Comparison of ENCODE assay signal across 8 cellular contexts in the genomic region with DNA sequence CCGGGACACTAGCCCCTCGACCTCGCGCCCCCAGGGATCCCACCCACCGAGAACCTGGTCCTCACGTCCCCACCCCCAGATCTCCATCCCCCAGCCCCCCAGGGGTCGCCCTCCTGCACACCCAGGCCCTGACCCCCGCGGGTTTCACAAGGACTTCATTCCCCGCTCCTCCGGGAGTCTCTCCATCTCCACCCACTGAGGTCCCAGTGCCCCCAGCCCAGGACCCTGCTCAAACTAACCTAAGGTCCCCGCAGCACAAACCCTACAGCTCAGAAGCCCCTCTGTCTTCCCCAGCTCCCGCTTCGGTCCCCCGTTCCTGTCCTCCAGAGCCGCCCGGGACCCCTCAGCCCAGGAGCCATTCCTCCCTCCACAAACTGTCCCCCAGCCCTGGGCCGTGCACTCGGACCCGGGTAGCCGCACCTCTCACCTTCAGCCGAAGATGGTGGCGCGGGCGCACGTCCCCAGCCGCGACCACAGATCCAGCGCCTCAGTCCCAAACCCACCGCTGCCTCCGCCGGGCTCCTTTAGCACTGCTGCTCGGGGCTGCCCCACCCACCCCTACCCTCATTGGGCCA. TPM values are rescaled to one million over a fixed set of nuclear protein-coding genes. Genes with fewer than 3 reads are reported as not detected.
DNase-seq lines count a peak whose midpoint lies in the region; ATAC-seq and TF ChIP-seq lines count a peak whose summit lies in the region.

A gene (minus strand): TSS at position 499 of the 575 bp plus-strand sequence. CDS start 7,479 bp downstream, outside the sequence.

- H3K9me3 ChIP-seq in RWPE2 (ENCODE audit: severe bottlenecking): no peaks in the 10 kb centered on the region
- no peaks in the 10 kb centered on the region for H3K9me3 ChIP-seq in esophagus muscularis mucosa

- H3K36me3 ChIP-seq in RWPE2 (ENCODE audit: low read depth): no peaks in the 10 kb centered on the region
- no peaks in the 10 kb centered on the region for H3K36me3 ChIP-seq in esophagus muscularis mucosa

- peak within 1 kb of the TSS; percentile 100 for H3K4me3 Mint-ChIP-seq in neural crest cell

- H3K27ac Mint-ChIP-seq in neural crest cell (ENCODE audit: unreplicated experiment): peak within 1 kb of the TSS; percentile 99

- TF ChIP-seq POLR2A in esophagus muscularis mucosa (IDR thresholded peaks at IDR 0.05; ENCODE audit: low read depth): no peak

- H3K27me3 ChIP-seq in RWPE2 (ENCODE audit: insufficient read depth, poor library complexity, severe bottlenecking) (no peaks in the 10 kb centered on the region), esophagus muscularis mucosa (peaks cover 0 to 2% (median 0%) of the 10 kb centered on the region in 4 donors)

- H3K9me3 Mint-ChIP-seq in neural crest cell: no peaks in the 10 kb centered on the region

- H3K27me3 Mint-ChIP-seq in neural crest cell (ENCODE audit: low read depth): no peaks in the 10 kb centered on the region

- no peak for DNase-seq in RWPE2 (ENCODE audit: low spot score)
- DNase-seq in esophagus muscularis mucosa (ENCODE audit: extremely low spot score): no peak
- peak; percentile 7 for DNase-seq in neural crest cell (ENCODE audit: low read depth, low spot score)
- DNase-seq in NCI-H1105 treated with DMSO at 0.1 percent for 48 hours (lab: John Stamatoyannopoulos, UW): no peak

- TF ChIP-seq EP300 in esophagus muscularis mucosa (IDR thresholded peaks at IDR 0.05): no peak

- TF ChIP-seq CTCF in RWPE2 (IDR thresholded peaks at IDR 0.05; ENCODE audit: poor library complexity, severe bottlenecking) (no peak), esophagus muscularis mucosa (IDR thresholded peaks at IDR 0.05) (peak in 1 of 3 experiments; percentile 35), neural crest cell (conservative IDR thresholded peaks at IDR 0.05) (peak; percentile 31)

- H3K36me3 Mint-ChIP-seq in neural crest cell (ENCODE audit: low read depth): no peaks in the 10 kb centered on the region

- WGBS in esophagus muscularis mucosa: 0% methylated on average over 8 of the region's 33 CpGs

- H3K4me1 ChIP-seq in RWPE2 (ENCODE audit: insufficient read depth, poor library complexity, severe bottlenecking) (no peaks in the 10 kb centered on the region), esophagus muscularis mucosa (peaks cover 12 to 34% (median 22%) of the 10 kb centered on the region in 4 donors)

- H3K4me1 Mint-ChIP-seq in neural crest cell: peaks cover 38% of the 10 kb centered on the region

- H3K27ac ChIP-seq in RWPE2 (ENCODE audit: poor library complexity, severe bottlenecking): peak within 1 kb of the TSS; percentile 36
- H3K27ac ChIP-seq in esophagus muscularis mucosa (replicated peaks in 1 of 4): peak within 1 kb of the TSS; percentile 73 to 87 (median 86)

- ATAC-seq in RWPE2 (ENCODE audit: low read depth) (no peak), GM21529 (IDR thresholded peaks at IDR 0.05; ENCODE audit: unreplicated experiment) (no peak), GM21786 (IDR thresholded peaks at IDR 0.05; ENCODE audit: unreplicated experiment) (no peak), GM18868 (IDR thresholded peaks at IDR 0.05; ENCODE audit: unreplicated experiment) (no peak)

- intact Hi-C loops in esophagus muscularis mucosa (cut with DNase I): no loop called here

- H3K4me3 ChIP-seq in GM08714 (ENCODE audit: low read length) (peak within 1 kb of the TSS; percentile 73), RWPE2 (ENCODE audit: severe bottlenecking) (peak within 1 kb of the TSS; percentile 90), esophagus muscularis mucosa (peak within 1 kb of the TSS; percentile 89 to 98 (median 94))

RNA-seq across cellular contexts. Expression of the gene that starts here (rescaled TPM):
- total RNA-seq in esophagus muscularis mucosa (10 to 100 TPM; 18.9 to 42.0 (median 29.3) TPM), neural crest cell (270 and 273 TPM in 2 replicates)
